ENCODE assay signal across 11 cellular contexts in genomic region chr18:45588831-45589558, GRCh38. TPM values are rescaled to one million over a fixed set of nuclear protein-coding genes. Genes with fewer than 3 reads are reported as not detected.
DNase-seq lines count a peak whose midpoint lies in the region; ATAC-seq and TF ChIP-seq lines count a peak whose summit lies in the region.
"Had no signal": no experiment of that assay in that cellular context is flagged by ENCODE, and none has a peak within 500 bp of the region (broad histone marks: within the 10 kb centered on the region; RNA-seq: fewer than 3 reads in every experiment).

No MANE protein-coding gene starts in this region.

- H3K4me1 Mint-ChIP-seq in GM23338 = peaks cover 24% of the 10 kb centered on the region
- no peaks in the 10 kb centered on the region for H3K4me1 Mint-ChIP-seq in T-helper 2 cell treated with Interferon-gamma antibody and Interleukin-4, amounts not matched to agents 5 μg/mL and 100 μg/mL, for 36 hours (ENCODE audit: low read depth)

- no peaks in the 10 kb centered on the region for H4K20me1 ChIP-seq in GM23338 (replicated peaks; ENCODE audit: insufficient read depth)
- no peaks in the 10 kb centered on the region for H4K20me1 ChIP-seq in SK-N-SH (ENCODE audit: insufficient read depth)

- H3K79me2 ChIP-seq in GM23338 (replicated peaks; ENCODE audit: insufficient read depth) (no peaks in the 10 kb centered on the region), SK-N-SH (ENCODE audit: insufficient read depth) (no peaks in the 10 kb centered on the region)

- H3K9me2 ChIP-seq in GM23338 (ENCODE audit: insufficient read depth) (no peaks in the 10 kb centered on the region), SK-N-SH (no peaks in the 10 kb centered on the region)

- H3K27ac ChIP-seq in GM23338 (ENCODE audit: low read depth) (no peak overlapping the region), SK-N-SH (ENCODE audit: low read depth in 2 of 2, low read length in 1 of 2) (peak overlapping the region; percentile 83 to 90), iPS-20b (ENCODE audit: low read length) (no peak overlapping the region), tibial artery (peak overlapping the region; percentile 4 to 20)

- no peak for TF ChIP-seq CTCF in GM23338 (conservative IDR thresholded peaks at IDR 0.05; ENCODE audit: low read depth in 2 of 2)
- no peak for TF ChIP-seq CTCF in SK-N-SH (IDR thresholded peaks at IDR 0.05)
- no peak for TF ChIP-seq CTCF in tibial artery (IDR thresholded peaks at IDR 0.05)

- H3K4me2 ChIP-seq in GM23338 (peak overlapping the region; percentile 15; the same call in 1 of the 2 replicates), SK-N-SH (peak overlapping the region; percentile 74)

- DNase-seq in GM23338 (ENCODE audit: low spot score) (no peak), SK-N-SH (peak; percentile 56), tibial artery (no peak), kidney tubule cell (ENCODE audit: low spot score) (no peak)
- DNase-seq in activated CD4-positive, alpha-beta T cell treated with anti-CD3 and anti-CD28 coated beads, Interleukin-2, amount 50 U/mL, for 4 hours = no peak
- no peak for DNase-seq in T-helper 2 cell treated with Interferon-gamma antibody and Interleukin-4, amounts not matched to agents 5 μg/mL and 100 μg/mL, for 36 hours (ENCODE audit: low spot score)
- DNase-seq: activated CD8-positive, alpha-beta memory T cell treated with anti-CD3 and anti-CD28 coated beads, Interleukin-2, amount 50 U/mL, for 48 hours; KG1 had no signal

- 0 out of 2 replicates have a peak overlapping the region, but pooled peaks have one; percentile 33 for H3K27ac Mint-ChIP-seq in GM23338
- H3K27ac Mint-ChIP-seq in T-helper 2 cell treated with Interferon-gamma antibody and Interleukin-4, amounts not matched to agents 5 μg/mL and 100 μg/mL, for 36 hours = no peak overlapping the region

- H3K4me3 ChIP-seq in GM23338 = no peak overlapping the region
- H3K4me3 ChIP-seq in SK-N-SH (ENCODE audit: low read depth in 2 of 2, low read length in 1 of 2) = peak overlapping the region in 1 of 2 experiments; percentile 46; a peak in 2 of 4 replicates
- peak overlapping the region; percentile 15; the same call in 1 of the 2 replicates for H3K4me3 ChIP-seq in iPS-20b (ENCODE audit: low read length)
- H3K4me3 ChIP-seq in tibial artery = no peak overlapping the region

- H3K4me1 ChIP-seq in GM23338 (ENCODE audit: insufficient read depth) (peaks cover 25% of the 10 kb centered on the region), SK-N-SH (ENCODE audit: control insufficient read depth in 1 of 2, insufficient read depth in 2 of 2, low read depth in 1 of 2, low read length in 1 of 2) (peaks cover 21% of the 10 kb centered on the region in 2 experiments), iPS-20b (ENCODE audit: insufficient read depth, low read length) (peaks cover 23% of the 10 kb centered on the region), tibial artery (peaks cover 0 to 29% (median 14%) of the 10 kb centered on the region in 4 donors)

- H2AFZ ChIP-seq in GM23338 (peak overlapping the region; percentile 78), SK-N-SH (ENCODE audit: low read depth) (no peak overlapping the region; the same call in none of the 2 replicates)

- H3K9ac ChIP-seq in SK-N-SH (no peak overlapping the region), iPS-20b (ENCODE audit: low read depth, low read length) (peak overlapping the region; percentile 13; the same call in 1 of the 2 replicates)

- intact Hi-C loops in tibial artery (cut with DNase I; ENCODE audit: low total_unique reads) = no loop called here

- no peak for TF ChIP-seq EP300 in SK-N-SH (IDR thresholded peaks at IDR 0.05; ENCODE audit: borderline replicate concordance in 1 of 2, low read depth in 1 of 2, low read length in 1 of 2)

- POLR2A ChIA-PET in SK-N-SH (lab: Yijun Ruan, JAX) = no interaction called here

- CTCF ChIA-PET in SK-N-SH (lab: Yijun Ruan, JAX) = no interaction called here

- H3K9me3 ChIP-seq in SK-N-SH (no peaks in the 10 kb centered on the region), iPS-20b (ENCODE audit: insufficient read depth, low read depth, low read length) (no peaks in the 10 kb centered on the region; the same call in 1 of the 2 replicates), tibial artery (no peaks in the 10 kb centered on the region)

- H3K36me3 ChIP-seq in GM23338 (ENCODE audit: insufficient read depth) (no peaks in the 10 kb centered on the region), SK-N-SH (replicated peaks in 1 of 2; ENCODE audit: control insufficient read depth in 1 of 2, insufficient read depth in 2 of 2, low read length in 1 of 2) (no peaks in the 10 kb centered on the region), iPS-20b (ENCODE audit: insufficient read depth, low read depth, low read length) (no peaks in the 10 kb centered on the region), tibial artery (no peaks in the 10 kb centered on the region)

- WGBS in SK-N-SH (ENCODE audit: low lambda C conversion rate) = 18% methylated on average over 8 of the region's 8 CpGs

- ATAC-seq in GM23338 (no peak), HG02571 (IDR thresholded peaks at IDR 0.05; ENCODE audit: unreplicated experiment) (no peak)

- no peaks in the 10 kb centered on the region for H3K9me3 Mint-ChIP-seq in GM23338
- H3K9me3 Mint-ChIP-seq in T-helper 2 cell treated with Interferon-gamma antibody and Interleukin-4, amounts not matched to agents 5 μg/mL and 100 μg/mL, for 36 hours = no peaks in the 10 kb centered on the region

- H3K27me3 ChIP-seq in GM23338 (ENCODE audit: insufficient read depth) (no peaks in the 10 kb centered on the region), SK-N-SH (ENCODE audit: insufficient read depth) (no peaks in the 10 kb centered on the region), iPS-20b (ENCODE audit: insufficient read depth, low read length) (no peaks in the 10 kb centered on the region), tibial artery (no peaks in the 10 kb centered on the region)

- no peak for TF ChIP-seq RAD21 in SK-N-SH (IDR thresholded peaks at IDR 0.05; ENCODE audit: low read length)

- no peak overlapping the region for H3K4me3 Mint-ChIP-seq in GM23338
- H3K4me3 Mint-ChIP-seq in T-helper 2 cell treated with Interferon-gamma antibody and Interleukin-4, amounts not matched to agents 5 μg/mL and 100 μg/mL, for 36 hours = no peak overlapping the region

- no peaks in the 10 kb centered on the region for H3F3A ChIP-seq in GM23338 (replicated peaks; ENCODE audit: low read depth)
- peaks cover 13% of the 10 kb centered on the region for H3F3A ChIP-seq in SK-N-SH (replicated peaks; ENCODE audit: insufficient read depth)

- no peaks in the 10 kb centered on the region for H3K36me3 Mint-ChIP-seq in GM23338 (ENCODE audit: low read depth)
- H3K36me3 Mint-ChIP-seq in T-helper 2 cell treated with Interferon-gamma antibody and Interleukin-4, amounts not matched to agents 5 μg/mL and 100 μg/mL, for 36 hours (ENCODE audit: low read depth) = no peaks in the 10 kb centered on the region

- H3K27me3 Mint-ChIP-seq in GM23338 (ENCODE audit: insufficient read depth, low read depth, poor library complexity) = no peaks in the 10 kb centered on the region
- H3K27me3 Mint-ChIP-seq in T-helper 2 cell treated with Interferon-gamma antibody and Interleukin-4, amounts not matched to agents 5 μg/mL and 100 μg/mL, for 36 hours (ENCODE audit: low read depth) = peaks cover 2% of the 10 kb centered on the region

TF ChIP-seq in GM23338, 12 proteins besides CTCF, POLR2A, EP300 and RAD21 (continues in another document):
- TF ChIP-seq NANOG (IDR thresholded peaks at IDR 0.05; ENCODE audit: borderline replicate concordance) (no peak), CREB1 (CRISPR knock-in tag; IDR thresholded peaks at IDR 0.05; ENCODE audit: low read depth) (no peak), ZNF331 (CRISPR knock-in tag; IDR thresholded peaks at IDR 0.05; ENCODE audit: low read depth) (no peak), EZH2 (IDR thresholded peaks at IDR 0.05; ENCODE audit: low read depth, unreplicated experiment) (no peak)

TF ChIP-seq in SK-N-SH, 30 proteins besides CTCF, POLR2A, EP300 and RAD21:
- TF ChIP-seq TCF12 (IDR thresholded peaks at IDR 0.05) = peak; percentile 80
- TF ChIP-seq POLR2AphosphoS5 (IDR thresholded peaks at IDR 0.05; ENCODE audit: low read depth, low read length) = peak; percentile 30; the same call in 1 of the 2 replicates
- TF ChIP-seq RCOR1 (IDR thresholded peaks at IDR 0.05; ENCODE audit: low read length) = peak; percentile 43; the same call in 1 of the 2 replicates
- TF ChIP-seq NFIC (IDR thresholded peaks at IDR 0.05; ENCODE audit: borderline replicate concordance) = no peak
- TF ChIP-seq USF1 (IDR thresholded peaks at IDR 0.05; ENCODE audit: borderline replicate concordance, low read depth) = no peak
- TF ChIP-seq, protein P1, sequence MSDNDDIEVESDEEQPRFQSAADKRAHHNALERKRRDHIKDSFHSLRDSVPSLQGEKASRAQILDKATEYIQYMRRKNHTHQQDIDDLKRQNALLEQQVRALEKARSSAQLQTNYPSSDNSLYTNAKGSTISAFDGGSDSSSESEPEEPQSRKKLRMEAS (IDR thresholded peaks at IDR 0.05; ENCODE audit: low read depth) = peak; percentile 30
- no peak for TF ChIP-seq GABPA (IDR thresholded peaks at IDR 0.05; ENCODE audit: low read depth)
- TF ChIP-seq PBX3 (IDR thresholded peaks at IDR 0.05) = peak; percentile 49

RNA-seq across cellular contexts. Expression of gene SLC14A2, which starts 26.3 kb away (rescaled TPM):
- total RNA-seq in GM23338 (2014; rRNA removed; shearing (Covaris generic)) = 0.04 and 0.24 TPM in 2 replicates
- polyA plus RNA-seq in GM23338 (2016; fragmentation: Nextera tagmentation; extraction: Ambion mirVana) (not detected in 2 replicates), SK-N-SH (2012; rRNA removed) (0.03 TPM in 2 replicates)
- polyA plus RNA-seq in SK-N-SH (2012; cell fraction: cytosol; rRNA removed) = 0.04 and 0.05 TPM in 2 replicates
- 0.06 and 0.07 TPM in 2 replicates for polyA plus RNA-seq in SK-N-SH (2012; cell fraction: nucleus; rRNA removed)
- polyA plus RNA-seq: keratinocyte had no signal

Comparison
In these comparisons a context has a peak if more than half of its experiments do, and no peak if none do; other contexts are left out.
1. H3K27ac ChIP-seq: peak in SK-N-SH (2 of 2) and tibial artery (2 of 2); none in GM23338 (single experiment) and iPS-20b (single experiment).